Comparison of ENCODE assay signal across 14 cellular contexts in genomic region chr5:110333384-110333783, GRCh38.
DNase-seq lines count a peak whose midpoint lies in the region; ATAC-seq, FAIRE-seq and TF ChIP-seq lines count a peak whose summit lies in the region.
"Had no signal": no experiment of that assay in that cellular context is flagged by ENCODE, and none has a peak within 500 bp of the region (broad histone marks: within the 10 kb centered on the region; RNA-seq: fewer than 3 reads in every experiment).

No MANE protein-coding gene starts in this region.

- H3K79me1 ChIP-seq in H1 (ENCODE audit: low read depth, low read length) (no peaks in the 10 kb centered on the region), neuronal stem cell (ENCODE audit: low read depth, low read length) (no peaks in the 10 kb centered on the region)

- no peak overlapping the region for H2BK12ac ChIP-seq in H1 (ENCODE audit: low read depth, low read length)
- no peak overlapping the region for H2BK12ac ChIP-seq in neuronal stem cell (ENCODE audit: low read length)

- TF ChIP-seq CTCF in LNCaP clone FGC (IDR thresholded peaks at IDR 0.05; ENCODE audit: control insufficient read depth, extremely low read depth, insufficient read depth): peak; percentile 33
- peak in 2 of 3 experiments; percentile 66 to 82; a peak in 3 of 4 replicates for TF ChIP-seq CTCF in H1 (IDR thresholded peaks at IDR 0.05; ENCODE audit: control extremely low read depth in 1 of 3, insufficient read depth in 1 of 3, low read depth in 1 of 3, low read length in 3 of 3)
- no peak for TF ChIP-seq CTCF in transverse colon (IDR thresholded peaks at IDR 0.05)

- no peaks in the 10 kb centered on the region for H3K23me2 ChIP-seq in H1 (ENCODE audit: low read depth, low read length)

- H2BK20ac ChIP-seq in H1 (ENCODE audit: low read length): no peak overlapping the region

- H3K4ac ChIP-seq in H1 (replicated peaks; ENCODE audit: insufficient read length, low read depth, low read length) (no peak overlapping the region), neuronal stem cell (ENCODE audit: low read length) (no peak overlapping the region)

- TF ChIP-seq POLR2A in H1 (IDR thresholded peaks at IDR 0.05; ENCODE audit: control extremely low read depth in 1 of 2, low read depth in 2 of 2, low read length in 2 of 2): no peak
- TF ChIP-seq POLR2A in transverse colon (IDR thresholded peaks at IDR 0.05): no peak

- no peak overlapping the region for H3K23ac ChIP-seq in H1 (ENCODE audit: insufficient read length)
- no peak overlapping the region for H3K23ac ChIP-seq in neuronal stem cell (ENCODE audit: low read depth, low read length, poor library complexity)

- no peak overlapping the region for H3K4me3 Mint-ChIP-seq in activated CD4-positive, alpha-beta T cell treated with anti-CD3 and anti-CD28 coated beads for 36 hours
- H3K4me3 Mint-ChIP-seq: activated naive CD8-positive, alpha-beta T cell treated with anti-CD3 and anti-CD28 coated beads, Interleukin-2, amount 10 ng/mL, durations not matched to agents 7 days and 5 days; immature natural killer cell had no signal

- H4K91ac ChIP-seq in H1 (replicated peaks; ENCODE audit: insufficient read length, low read length) (no peak overlapping the region), neuronal stem cell (ENCODE audit: low read depth, low read length, poor library complexity) (no peak overlapping the region)

- DNase-seq in activated CD4-positive, alpha-beta T cell treated with anti-CD3 and anti-CD28 coated beads for 36 hours: peak; percentile 32
- DNase-seq in activated CD4-positive, alpha-beta T cell treated with anti-CD3 and anti-CD28 coated beads for 4 hours: no peak
- DNase-seq in LNCaP clone FGC (ENCODE audit: low read depth): no peak
- no peak for DNase-seq in H1 (ENCODE audit: low read depth in 1 of 2, low spot score in 2 of 2)
- DNase-seq in neuronal stem cell (ENCODE audit: low spot score): peak; percentile 39
- no peak for DNase-seq in activated gamma-delta T cell (lab: John Stamatoyannopoulos, UW)
- no peak for DNase-seq in transverse colon
- DNase-seq: activated naive CD8-positive, alpha-beta T cell treated with anti-CD3 and anti-CD28 coated beads, Interleukin-2, amount 10 ng/mL, durations not matched to agents 7 days and 5 days; effector CD8-positive, alpha-beta T cell; immature natural killer cell; NCI-H187; SIG-M5 had no signal

- peak; percentile 76 for FAIRE-seq in H1 (lab: Jason Lieb, UNC)

- no peaks in the 10 kb centered on the region for H3K9me3 Mint-ChIP-seq in activated CD4-positive, alpha-beta T cell treated with anti-CD3 and anti-CD28 coated beads for 36 hours (ENCODE audit: low read depth)
- H3K9me3 Mint-ChIP-seq: activated naive CD8-positive, alpha-beta T cell treated with anti-CD3 and anti-CD28 coated beads, Interleukin-2, amount 10 ng/mL, durations not matched to agents 7 days and 5 days had no signal

- no peak overlapping the region for H3K27ac ChIP-seq in H1 (ENCODE audit: low read depth, low read length)
- H3K27ac ChIP-seq in neuronal stem cell (replicated peaks; ENCODE audit: low read length): no peak overlapping the region
- H3K27ac ChIP-seq in transverse colon: no peak overlapping the region
- H3K27ac ChIP-seq: suprapubic skin had no signal

- H3K36me3 ChIP-seq in H1 (ENCODE audit: control insufficient read depth in 2 of 4, insufficient read depth in 4 of 4, low read length in 3 of 4) (no peaks in the 10 kb centered on the region), neuronal stem cell (replicated peaks in 1 of 2; ENCODE audit: control insufficient read depth in 2 of 2, insufficient read depth in 2 of 2, low read length in 2 of 2) (no peaks in the 10 kb centered on the region), transverse colon (no peaks in the 10 kb centered on the region)
- H3K36me3 ChIP-seq: suprapubic skin had no signal

- H2BK120ac ChIP-seq in H1 (replicated peaks; ENCODE audit: low read depth, low read length): no peak overlapping the region
- H2BK120ac ChIP-seq in neuronal stem cell (ENCODE audit: low read depth, low read length): no peak overlapping the region

- H3K4me1 ChIP-seq in H1 (replicated peaks in 1 of 4; ENCODE audit: control insufficient read depth in 3 of 4, insufficient read depth in 4 of 4, low read length in 3 of 4): no peaks in the 10 kb centered on the region
- H3K4me1 ChIP-seq in neuronal stem cell (ENCODE audit: control insufficient read depth in 2 of 2, insufficient read depth in 1 of 2, low read depth in 1 of 2, low read length in 2 of 2): peaks cover 0 to 2% of the 10 kb centered on the region in 2 donors
- H3K4me1 ChIP-seq in transverse colon: no peaks in the 10 kb centered on the region

- H4K8ac ChIP-seq in H1 (ENCODE audit: extremely low read depth, insufficient read depth, low read length) (no peak overlapping the region), neuronal stem cell (ENCODE audit: low read depth, low read length) (no peak overlapping the region)

- H3K4me3 ChIP-seq in LNCaP clone FGC (ENCODE audit: low read depth, low read length): no peak overlapping the region
- H3K4me3 ChIP-seq in H1 (ENCODE audit: extremely low read depth in 1 of 4, insufficient read depth in 2 of 4, low read depth in 3 of 4, low read length in 4 of 4): no peak overlapping the region
- no peak overlapping the region for H3K4me3 ChIP-seq in neuronal stem cell (ENCODE audit: low read length in 2 of 2)
- no peak overlapping the region for H3K4me3 ChIP-seq in transverse colon
- H3K4me3 ChIP-seq: suprapubic skin had no signal

- WGBS in H1 (ENCODE audit: extremely low coverage in 1 of 2, insufficient coverage in 1 of 2, insufficient read length in 1 of 2, insufficient replicate concordance in 2 of 2, low coverage in 1 of 2, low lambda C conversion rate in 2 of 2, missing lambda C conversion rate in 1 of 2), 2 experiments: 31% methylated on average over 4 of the region's 4 CpGs; no CpG with 5 or more reads in 1 of the 2 experiments
- no CpG with 5 or more reads among the region's 4 CpGs for WGBS in neuronal stem cell (ENCODE audit: extremely low coverage in 2 of 2, insufficient read length in 2 of 2, insufficient replicate concordance in 1 of 2), 2 donors
- 66 to 90% methylated on average over 2 to 4 of the region's 4 CpGs for WGBS in transverse colon (ENCODE audit: low coverage in 1 of 2), 2 donors

- no peaks in the 10 kb centered on the region for H3K36me3 Mint-ChIP-seq in activated CD4-positive, alpha-beta T cell treated with anti-CD3 and anti-CD28 coated beads for 36 hours (ENCODE audit: low read depth)
- H3K36me3 Mint-ChIP-seq: activated naive CD8-positive, alpha-beta T cell treated with anti-CD3 and anti-CD28 coated beads, Interleukin-2, amount 10 ng/mL, durations not matched to agents 7 days and 5 days; immature natural killer cell had no signal

- peak; percentile 88 to 92 for TF ChIP-seq RAD21 in H1 (IDR thresholded peaks at IDR 0.05 in 1 of 2, conservative IDR thresholded peaks at IDR 0.05 in 1 of 2; ENCODE audit: low read depth in 2 of 2, low read length in 2 of 2)

- POLR2A ChIA-PET in activated CD4-positive, alpha-beta T cell treated with anti-CD3 and anti-CD28 coated beads for 36 hours (lab: Charles Lee): no interaction called here
- POLR2A ChIA-PET in H1 (lab: Charles Lee; ENCODE audit: partially characterized antibody): no interaction called here

- H3K14ac ChIP-seq in H1 (ENCODE audit: insufficient read length): no peak overlapping the region
- H3K14ac ChIP-seq in neuronal stem cell (ENCODE audit: low read length): no peak overlapping the region

- TF ChIP-seq EP300 in H1 (IDR thresholded peaks at IDR 0.05; ENCODE audit: borderline replicate concordance in 1 of 2, low read depth in 2 of 2, low read length in 2 of 2) (no peak), transverse colon (IDR thresholded peaks at IDR 0.05; ENCODE audit: low read depth) (no peak)

- no peak for ATAC-seq in activated CD4-positive, alpha-beta T cell treated with anti-CD3 and anti-CD28 coated beads for 36 hours
- ATAC-seq in GM21390 (IDR thresholded peaks at IDR 0.05; ENCODE audit: unreplicated experiment): no peak

- H2AFZ ChIP-seq in H1 (ENCODE audit: low read length): no peak overlapping the region
- H2AFZ ChIP-seq in neuronal stem cell (ENCODE audit: low read length): no peak overlapping the region

- in situ Hi-C loops in transverse colon (cut with MboI; ENCODE audit: low pct_ligation_motif_present in 1 of 4, low pct_unique_long_range_greater_than_20kb in 1 of 4, low sequenced_read_pairs in 3 of 4): no loop called here

- no peak overlapping the region for H3K9ac ChIP-seq in H1 (replicated peaks in 1 of 4; ENCODE audit: extremely low read depth in 1 of 4, low read depth in 3 of 4, low read length in 3 of 4)
- H3K9ac ChIP-seq in neuronal stem cell (ENCODE audit: low read depth, low read length, poor library complexity): no peak overlapping the region

- H2BK5ac ChIP-seq in H1 (ENCODE audit: low read depth, low read length): no peak overlapping the region
- no peak overlapping the region for H2BK5ac ChIP-seq in neuronal stem cell (ENCODE audit: low read length)

- no peak overlapping the region for H3K27ac Mint-ChIP-seq in activated CD4-positive, alpha-beta T cell treated with anti-CD3 and anti-CD28 coated beads for 36 hours
- H3K27ac Mint-ChIP-seq: activated naive CD8-positive, alpha-beta T cell treated with anti-CD3 and anti-CD28 coated beads, Interleukin-2, amount 10 ng/mL, durations not matched to agents 7 days and 5 days; immature natural killer cell had no signal

- H3K56ac ChIP-seq in H1 (replicated peaks; ENCODE audit: insufficient read length, low read depth, low read length): no peak overlapping the region

- H3K18ac ChIP-seq in H1 (ENCODE audit: extremely low read depth, low read length) (no peak overlapping the region), neuronal stem cell (ENCODE audit: low read length) (no peak overlapping the region)

- H3K79me2 ChIP-seq in H1 (ENCODE audit: control insufficient read depth in 1 of 2, insufficient read depth in 2 of 2, low read length in 2 of 2): no peaks in the 10 kb centered on the region

- intact Hi-C loops in activated CD4-positive, alpha-beta T cell treated with anti-CD3 and anti-CD28 coated beads for 36 hours (cut with DNase I, micrococcal nuclease): no loop called here
- intact Hi-C loops in transverse colon (cut with DNase I; ENCODE audit: low total_unique reads): no loop called here

- no peak overlapping the region for H4K5ac ChIP-seq in H1 (ENCODE audit: insufficient read length, low read depth, low read length)

- no peaks in the 10 kb centered on the region for H3K27me3 ChIP-seq in H1 (replicated peaks in 1 of 4; ENCODE audit: control insufficient read depth in 3 of 4, extremely low read depth in 1 of 4, insufficient read depth in 3 of 4, low read length in 3 of 4)
- no peaks in the 10 kb centered on the region for H3K27me3 ChIP-seq in neuronal stem cell (ENCODE audit: control insufficient read depth in 3 of 3, insufficient read depth in 3 of 3, low read depth in 1 of 3, low read length in 3 of 3)
- no peaks in the 10 kb centered on the region for H3K27me3 ChIP-seq in transverse colon
- H3K27me3 ChIP-seq: suprapubic skin had no signal

- H4K20me1 ChIP-seq in H1 (replicated peaks in 1 of 2; ENCODE audit: control insufficient read depth in 1 of 2, insufficient read depth in 2 of 2, low read length in 2 of 2): no peaks in the 10 kb centered on the region

- no peaks in the 10 kb centered on the region for H3K27me3 Mint-ChIP-seq in activated CD4-positive, alpha-beta T cell treated with anti-CD3 and anti-CD28 coated beads for 36 hours
- H3K27me3 Mint-ChIP-seq: activated naive CD8-positive, alpha-beta T cell treated with anti-CD3 and anti-CD28 coated beads, Interleukin-2, amount 10 ng/mL, durations not matched to agents 7 days and 5 days had no signal

- H3K9me3 ChIP-seq in H1 (ENCODE audit: insufficient read depth in 2 of 2, low read depth in 1 of 2, low read length in 1 of 2) (no peaks in the 10 kb centered on the region), neuronal stem cell (replicated peaks in 1 of 2; ENCODE audit: control insufficient read depth in 2 of 2, insufficient read depth in 1 of 2, low read depth in 1 of 2, low read length in 2 of 2) (no peaks in the 10 kb centered on the region), transverse colon (no peaks in the 10 kb centered on the region)
- H3K9me3 ChIP-seq: suprapubic skin had no signal

- no peak overlapping the region for H2AK5ac ChIP-seq in H1 (ENCODE audit: low read depth, low read length)
- no peak overlapping the region for H2AK5ac ChIP-seq in neuronal stem cell (ENCODE audit: low read depth, low read length)

- CTCF ChIA-PET in activated CD4-positive, alpha-beta T cell treated with anti-CD3 and anti-CD28 coated beads for 36 hours (lab: Charles Lee): interaction anchor here (0.6 kb wide), 1 partner anchor 190 kb away, joined by 3 read pairs; no protein-coding TSS in a partner anchor
- CTCF ChIA-PET in H1 (lab: Charles Lee; ENCODE audit: partially characterized antibody): interaction anchor here (0.6 to 3.8 kb wide), 39 partner anchors 9 to 1982 kb away, joined by 3 to 25 read pairs (median 3); no protein-coding TSS in a partner anchor

- H3K4me2 ChIP-seq in H1 (ENCODE audit: insufficient read depth in 1 of 2, low read depth in 2 of 2, low read length in 2 of 2) (no peak overlapping the region), neuronal stem cell (ENCODE audit: insufficient read depth, low read length, poor library complexity, severe bottlenecking) (no peak overlapping the region)

- H2BK15ac ChIP-seq in H1 (ENCODE audit: low read length) (no peak overlapping the region), neuronal stem cell (ENCODE audit: low read length) (no peak overlapping the region)

- no peaks in the 10 kb centered on the region for H3K4me1 Mint-ChIP-seq in activated CD4-positive, alpha-beta T cell treated with anti-CD3 and anti-CD28 coated beads for 36 hours
- H3K4me1 Mint-ChIP-seq: activated naive CD8-positive, alpha-beta T cell treated with anti-CD3 and anti-CD28 coated beads, Interleukin-2, amount 10 ng/mL, durations not matched to agents 7 days and 5 days; immature natural killer cell had no signal

Comparison
In these comparisons a context has a peak if more than half of its experiments do, and no peak if none do; other contexts are left out.
1. DNase-seq: peak in activated CD4-positive, alpha-beta T cell treated with anti-CD3 and anti-CD28 coated beads for 36 hours (single experiment) and neuronal stem cell (single experiment); none in activated CD4-positive, alpha-beta T cell treated with anti-CD3 and anti-CD28 coated beads for 4 hours (0 of 2), LNCaP clone FGC (single experiment), H1 (0 of 2), activated gamma-delta T cell (single experiment) and transverse colon (single experiment).
2. CTCF ChIP-seq: peak in LNCaP clone FGC (single experiment) and H1 (2 of 3); none in transverse colon (0 of 5).